In the genomic region with DNA sequence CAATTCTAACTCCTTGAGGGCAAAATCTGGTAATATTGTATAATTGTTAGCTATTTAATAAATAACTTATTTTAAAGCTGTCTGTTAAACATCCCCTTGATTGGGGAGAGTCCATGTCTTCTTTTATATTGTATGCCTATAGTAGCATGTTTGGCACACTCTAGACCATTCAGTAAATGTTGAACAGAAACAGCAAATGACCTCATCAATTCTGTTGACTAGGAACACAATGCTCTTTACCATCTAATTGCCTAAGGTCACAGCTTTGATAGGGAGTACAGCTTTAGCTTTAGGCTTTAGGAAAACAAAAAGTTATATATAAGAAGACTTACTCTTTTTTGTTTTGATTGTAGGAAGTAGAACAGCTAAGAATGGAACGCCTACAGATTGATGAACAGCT, we compare ENCODE assay signal across 27 cellular contexts.
"Had no signal": no experiment of that assay in that cellular context is flagged by ENCODE, and none has a peak within 500 bp of the region (broad histone marks: within the 10 kb centered on the region; RNA-seq: fewer than 3 reads in every experiment).

No MANE protein-coding gene starts in this region.

- H3K9me3 ChIP-seq: adrenal gland, body of pancreas, colonic mucosa, heart left ventricle, lower lobe of right lung, mucosa of descending colon, right lobe of liver, uterus had no signal

- H3K27ac Mint-ChIP-seq: activated naive CD4-positive, alpha-beta T cell treated with anti-CD3 and anti-CD28 coated beads for 36 hours; activated naive CD8-positive, alpha-beta T cell treated with anti-CD3 and anti-CD28 coated beads for 36 hours; natural killer cell treated with Interleukin-12 subunit alpha and Interleukin-12 subunit beta and Interleukin-15 and Interleukin-18, amount 100 ng/mL, for 72 hours; type B pancreatic cell had no signal

- ATAC-seq: activated CD8-positive, alpha-beta memory T cell treated with anti-CD3 and anti-CD28 coated beads, Interleukin-2, amount 10 ng/mL, durations not matched to agents 7 days and 5 days; body of pancreas; effector memory CD8-positive, alpha-beta T cell; lower lobe of right lung; mucosa of descending colon; natural killer cell treated with Interleukin-12 subunit alpha and Interleukin-12 subunit beta and Interleukin-15 and Interleukin-18, amount 100 ng/mL, for 72 hours; right lobe of liver; stimulated activated naive CD8-positive, alpha-beta T cell treated with anti-CD3 and anti-CD28 coated beads, Interleukin-15, Interleukin-2, amounts not matched to agents 100 U/mL and 50 U/mL, for 24 hours had no signal

- H3K4me3 ChIP-seq: adrenal gland, body of pancreas, colonic mucosa, heart left ventricle, lower lobe of right lung, mucosa of descending colon, right lobe of liver, uterus had no signal

- FAIRE-seq: kidney had no signal

- H3K4me3 Mint-ChIP-seq: activated CD4-positive, alpha-beta memory T cell treated with anti-CD3 and anti-CD28 coated beads, Interleukin-2, amount 10 ng/mL, durations not matched to agents 7 days and 5 days; activated CD4-positive, alpha-beta T cell treated with anti-CD3 and anti-CD28 coated beads, Interleukin-2, amount 10 ng/mL, durations not matched to agents 7 days and 5 days; activated CD8-positive, alpha-beta memory T cell treated with anti-CD3 and anti-CD28 coated beads, Interleukin-2, amount 10 ng/mL, durations not matched to agents 7 days and 5 days; activated naive CD4-positive, alpha-beta T cell treated with anti-CD3 and anti-CD28 coated beads for 36 hours; activated naive CD8-positive, alpha-beta T cell treated with anti-CD3 and anti-CD28 coated beads for 36 hours; effector memory CD8-positive, alpha-beta T cell; immature natural killer cell; natural killer cell treated with Interleukin-12 subunit alpha and Interleukin-12 subunit beta and Interleukin-15 and Interleukin-18, amount 100 ng/mL, for 72 hours; type B pancreatic cell had no signal

- H3K27me3 Mint-ChIP-seq: activated CD4-positive, alpha-beta memory T cell treated with anti-CD3 and anti-CD28 coated beads, Interleukin-2, amount 10 ng/mL, durations not matched to agents 7 days and 5 days; activated CD4-positive, alpha-beta T cell treated with anti-CD3 and anti-CD28 coated beads, Interleukin-2, amount 10 ng/mL, durations not matched to agents 7 days and 5 days; activated CD8-positive, alpha-beta memory T cell treated with anti-CD3 and anti-CD28 coated beads, Interleukin-2, amount 10 ng/mL, durations not matched to agents 7 days and 5 days; activated naive CD8-positive, alpha-beta T cell treated with anti-CD3 and anti-CD28 coated beads for 36 hours; effector memory CD8-positive, alpha-beta T cell; natural killer cell treated with Interleukin-12 subunit alpha and Interleukin-12 subunit beta and Interleukin-15 and Interleukin-18, amount 100 ng/mL, for 72 hours; type B pancreatic cell had no signal

- H3K36me3 ChIP-seq: colonic mucosa, uterus had no signal

- H3K9me3 Mint-ChIP-seq: activated CD4-positive, alpha-beta memory T cell treated with anti-CD3 and anti-CD28 coated beads, Interleukin-2, amount 10 ng/mL, durations not matched to agents 7 days and 5 days; activated CD4-positive, alpha-beta T cell treated with anti-CD3 and anti-CD28 coated beads, Interleukin-2, amount 10 ng/mL, durations not matched to agents 7 days and 5 days; activated naive CD4-positive, alpha-beta T cell treated with anti-CD3 and anti-CD28 coated beads for 36 hours; activated naive CD8-positive, alpha-beta T cell treated with anti-CD3 and anti-CD28 coated beads for 36 hours; effector memory CD8-positive, alpha-beta T cell; immature natural killer cell; natural killer cell treated with Interleukin-12 subunit alpha and Interleukin-12 subunit beta and Interleukin-15 and Interleukin-18, amount 100 ng/mL, for 72 hours; type B pancreatic cell had no signal

- H3K4me1 ChIP-seq: adrenal gland, body of pancreas, colonic mucosa, heart left ventricle, lower lobe of right lung, right lobe of liver, uterus had no signal

- H3K27ac ChIP-seq: adrenal gland, body of pancreas, colonic mucosa, lower lobe of right lung, right lobe of liver, uterus had no signal

- H3K27me3 ChIP-seq: adrenal gland, body of pancreas, colonic mucosa, heart left ventricle, right lobe of liver, uterus had no signal

- DNase-seq: activated CD4-positive, alpha-beta memory T cell treated with anti-CD3 and anti-CD28 coated beads, Interleukin-2, amount 10 ng/mL, durations not matched to agents 7 days and 5 days; activated CD4-positive, alpha-beta T cell treated with anti-CD3 and anti-CD28 coated beads, Interleukin-2, amount 10 ng/mL, durations not matched to agents 7 days and 5 days; activated CD4-positive, CD25-positive, alpha-beta regulatory T cell treated with anti-CD3 and anti-CD28 coated beads, Interleukin-2, amount 50 U/mL, for 72 hours; activated CD8-positive, alpha-beta memory T cell treated with anti-CD3 and anti-CD28 coated beads, Interleukin-2, amount 10 ng/mL, durations not matched to agents 7 days and 5 days; activated effector memory CD4-positive, alpha-beta T cell treated with anti-CD3 and anti-CD28 coated beads, Interleukin-2, amount 50 U/mL, for 16 hours; activated naive CD4-positive, alpha-beta T cell treated with anti-CD3 and anti-CD28 coated beads for 36 hours; activated naive CD8-positive, alpha-beta T cell treated with anti-CD3 and anti-CD28 coated beads for 36 hours; adrenal gland; aorta; body of pancreas; cerebellar nuclear complex; colonic mucosa; effector memory CD8-positive, alpha-beta T cell; erythroblast; heart left ventricle; hypothalamus; immature natural killer cell; kidney; lower lobe of right lung; mucosa of descending colon; posterior cingulate gyrus; right lobe of liver; stimulated activated CD4-positive, alpha-beta T cell treated with anti-CD3 and anti-CD28 coated beads, Interleukin-2, amount 100 ng/mL, for 48 hours; stimulated activated naive CD8-positive, alpha-beta T cell treated with anti-CD3 and anti-CD28 coated beads, Interleukin-15, Interleukin-2, amounts not matched to agents 100 U/mL and 50 U/mL, for 24 hours; uterus had no signal
